17 cellular contexts compared by ENCODE assay signal in the genomic region with DNA sequence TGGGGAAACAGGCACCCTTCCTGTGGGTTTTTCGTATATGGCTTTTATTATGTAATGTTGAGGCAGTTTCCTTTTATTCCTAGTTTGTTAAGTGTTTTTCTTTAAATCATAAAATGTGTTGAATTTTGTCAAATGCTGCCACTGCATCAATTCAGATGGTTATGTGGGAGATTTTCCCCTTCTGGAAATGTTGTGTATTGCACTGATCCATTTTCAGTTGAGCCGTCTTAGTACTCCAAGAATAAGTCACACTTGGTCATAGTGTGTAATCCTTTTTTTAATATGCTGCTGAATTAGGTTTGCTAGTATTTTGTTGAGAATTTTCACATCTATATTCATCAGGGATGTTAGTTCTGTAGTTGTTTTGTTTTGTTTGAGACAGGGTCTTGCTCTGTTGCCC.
"Had no signal": no experiment of that assay in that cellular context is flagged by ENCODE, and none has a peak within 500 bp of the region (broad histone marks: within the 10 kb centered on the region; RNA-seq: fewer than 3 reads in every experiment).

No MANE protein-coding gene starts in this region.

- H3K27me3 Mint-ChIP-seq: activated T-cell treated with anti-CD3 and anti-CD28 coated beads, Interleukin-2, amount 50 U/mL, for 24 hours had no signal

- H3K9me3 ChIP-seq: body of pancreas, esophagus muscularis mucosa, gastrocnemius medialis, mucosa of descending colon, sigmoid colon had no signal

- H3K27ac Mint-ChIP-seq: activated naive CD4-positive, alpha-beta T cell treated with anti-CD3 and anti-CD28 coated beads, Interleukin-2, amount 50 U/mL, for 72 hours; activated T-cell treated with anti-CD3 and anti-CD28 coated beads, Interleukin-2, amount 50 U/mL, for 24 hours; natural killer cell; T-helper 2 cell treated with Interferon-gamma antibody and Interleukin-4, amounts not matched to agents 5 μg/mL and 100 μg/mL, for 36 hours had no signal

- H3K27me3 ChIP-seq: body of pancreas, esophagus muscularis mucosa, gastrocnemius medialis, left lung, sigmoid colon had no signal

- H3K9me3 Mint-ChIP-seq: natural killer cell had no signal

- DNase-seq: activated CD4-positive, alpha-beta T cell treated with anti-CD3 and anti-CD28 coated beads for 4 hours; activated effector memory CD4-positive, alpha-beta T cell treated with Interleukin-2 at 50 U/mL for 16 hours; amniotic stem cell; body of pancreas; cerebellar nuclear complex; gastrocnemius medialis; left lung; mucosa of descending colon; natural killer cell; occipital lobe; sigmoid colon; stimulated activated CD4-positive, alpha-beta T cell treated with anti-CD3 and anti-CD28 coated beads, Interleukin-2, amount 100 ng/mL, for 24 hours; stimulated activated naive CD4-positive, alpha-beta T cell had no signal

- H3K4me3 Mint-ChIP-seq: activated T-cell treated with anti-CD3 and anti-CD28 coated beads, Interleukin-2, amount 50 U/mL, for 24 hours; natural killer cell; T-helper 2 cell treated with Interferon-gamma antibody and Interleukin-4, amounts not matched to agents 5 μg/mL and 100 μg/mL, for 36 hours had no signal

- H3K4me1 ChIP-seq: body of pancreas, left lung, sigmoid colon had no signal

- H3K27ac ChIP-seq: body of pancreas, esophagus muscularis mucosa, gastrocnemius medialis, left lung, sigmoid colon had no signal

- H3K36me3 ChIP-seq: esophagus muscularis mucosa, gastrocnemius medialis, left lung, sigmoid colon had no signal

- H3K4me3 ChIP-seq: body of pancreas, esophagus muscularis mucosa, gastrocnemius medialis, left lung, mucosa of descending colon, sigmoid colon had no signal
